ENCODE assay signal across 12 cellular contexts in the genomic region with DNA sequence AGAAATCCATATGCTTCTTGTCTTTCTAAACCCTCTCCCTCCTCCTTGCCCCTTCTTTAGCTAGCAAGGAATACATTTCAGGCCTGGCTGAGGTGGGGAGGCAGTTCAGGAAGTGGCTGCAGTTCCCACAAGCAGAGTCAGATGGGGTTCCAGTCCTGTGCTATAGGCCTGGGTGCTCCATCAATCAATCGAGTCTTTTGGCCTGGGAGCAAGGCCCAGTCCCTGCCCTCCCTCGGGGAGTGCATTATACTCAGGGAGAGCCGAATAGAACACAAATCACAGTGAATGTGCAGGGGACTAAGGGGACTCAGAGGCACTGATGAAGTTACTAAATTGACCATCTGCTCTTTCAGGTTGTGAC. TPM values are rescaled to one million over a fixed set of nuclear protein-coding genes. Genes with fewer than 3 reads are reported as not detected.
A peak's percentile ranks its signal among the peaks of the same experiment; 100 is the strongest.
DNase-seq lines count a peak whose midpoint lies in the region; ATAC-seq and TF ChIP-seq lines count a peak whose summit lies in the region.
"Had no signal": no experiment of that assay in that cellular context is flagged by ENCODE, and none has a peak within 500 bp of the region (broad histone marks: within the 10 kb centered on the region; RNA-seq: fewer than 3 reads in every experiment).

No MANE protein-coding gene starts in this region.

- peak; percentile 68 for DNase-seq in activated CD4-positive, alpha-beta T cell treated with anti-CD3 and anti-CD28 coated beads, Interleukin-2, amount 10 ng/mL, durations not matched to agents 24 days and 14 days
- DNase-seq in activated CD4-positive, alpha-beta T cell treated with anti-CD3 and anti-CD28 coated beads for 48 hours = no peak
- peak in 1 of 2 experiments; percentile 37 for DNase-seq in HL-60 (ENCODE audit: low read depth in 1 of 2, low spot score in 1 of 2)
- DNase-seq in NCI-H146 treated with DMSO at 0.1 percent for 48 hours (lab: John Stamatoyannopoulos, UW; ENCODE audit: unreplicated experiment) = no peak
- no peak for DNase-seq in NCI-H128 (lab: John Stamatoyannopoulos, UW; ENCODE audit: unreplicated experiment)
- DNase-seq: activated CD4-positive, alpha-beta T cell treated with anti-CD3 and anti-CD28 coated beads, Interleukin-2, amount 50 U/mL, for 1 hour had no signal

- no peaks in the 10 kb centered on the region for H3K9me3 Mint-ChIP-seq in activated CD4-positive, alpha-beta T cell treated with anti-CD3 and anti-CD28 coated beads, Interleukin-2, amount 10 ng/mL, durations not matched to agents 24 days and 14 days
- no peaks in the 10 kb centered on the region for H3K9me3 Mint-ChIP-seq in activated T-helper 17 cell treated with anti-CD3 and anti-CD28 coated beads, Interleukin-2, amount 50 U/mL, for 72 hours

- H3K36me3 Mint-ChIP-seq in activated CD4-positive, alpha-beta T cell treated with anti-CD3 and anti-CD28 coated beads, Interleukin-2, amount 10 ng/mL, durations not matched to agents 24 days and 14 days (ENCODE audit: low read depth) = no peaks in the 10 kb centered on the region
- H3K36me3 Mint-ChIP-seq in activated T-helper 17 cell treated with anti-CD3 and anti-CD28 coated beads, Interleukin-2, amount 50 U/mL, for 72 hours (ENCODE audit: low read depth) = no peaks in the 10 kb centered on the region

- peak overlapping the region; percentile 75 for H3K27ac ChIP-seq in HL-60 (replicated peaks)
- H3K27ac ChIP-seq in neutrophil = peak overlapping the region; percentile 20
- H3K27ac ChIP-seq: esophagus muscularis mucosa, suprapubic skin had no signal

- H3K4me3 Mint-ChIP-seq in activated CD4-positive, alpha-beta T cell treated with anti-CD3 and anti-CD28 coated beads, Interleukin-2, amount 10 ng/mL, durations not matched to agents 24 days and 14 days = peak overlapping the region; percentile 68
- H3K4me3 Mint-ChIP-seq in activated T-helper 17 cell treated with anti-CD3 and anti-CD28 coated beads, Interleukin-2, amount 50 U/mL, for 72 hours = peak overlapping the region; percentile 31

- no peaks in the 10 kb centered on the region for H3K27me3 Mint-ChIP-seq in activated CD4-positive, alpha-beta T cell treated with anti-CD3 and anti-CD28 coated beads, Interleukin-2, amount 10 ng/mL, durations not matched to agents 24 days and 14 days
- H3K27me3 Mint-ChIP-seq in activated T-helper 17 cell treated with anti-CD3 and anti-CD28 coated beads, Interleukin-2, amount 50 U/mL, for 72 hours = no peaks in the 10 kb centered on the region

- H3K27ac Mint-ChIP-seq in activated CD4-positive, alpha-beta T cell treated with anti-CD3 and anti-CD28 coated beads, Interleukin-2, amount 10 ng/mL, durations not matched to agents 24 days and 14 days = peak overlapping the region; percentile 80
- H3K27ac Mint-ChIP-seq in activated T-helper 17 cell treated with anti-CD3 and anti-CD28 coated beads, Interleukin-2, amount 50 U/mL, for 72 hours = no peak overlapping the region
- H3K27ac Mint-ChIP-seq: progenitor cell of endocrine pancreas had no signal

- peaks cover 38 to 49% of the 10 kb centered on the region in 2 experiments for H3K4me1 ChIP-seq in neutrophil (ENCODE audit: control insufficient read depth in 1 of 2, insufficient read depth in 1 of 2, low read depth in 1 of 2, low read length in 1 of 2)

- no peaks in the 10 kb centered on the region for H3K9me3 ChIP-seq in neutrophil
- H3K9me3 ChIP-seq: esophagus muscularis mucosa, suprapubic skin had no signal

- TF ChIP-seq CTCF in HL-60 (IDR thresholded peaks at IDR 0.05; ENCODE audit: insufficient read depth, low read length) = no peak
- TF ChIP-seq CTCF in neutrophil (IDR thresholded peaks at IDR 0.05) = no peak

- H3K4me3 ChIP-seq in HL-60 (replicated peaks; ENCODE audit: insufficient read depth, low read length) (no peak overlapping the region), neutrophil (ENCODE audit: low read depth in 1 of 2, low read length in 1 of 2) (no peak overlapping the region)
- H3K4me3 ChIP-seq: esophagus muscularis mucosa, suprapubic skin had no signal

- ATAC-seq in activated T-helper 17 cell treated with anti-CD3 and anti-CD28 coated beads, Interleukin-2, amount 50 U/mL, for 72 hours (replicated peaks) = no peak
- ATAC-seq in GM21576 (IDR thresholded peaks at IDR 0.05; ENCODE audit: unreplicated experiment) = no peak

- H3K27me3 ChIP-seq in HL-60 (ENCODE audit: insufficient read depth, poor library complexity, severe bottlenecking) (no peaks in the 10 kb centered on the region), neutrophil (no peaks in the 10 kb centered on the region)
- H3K27me3 ChIP-seq: esophagus muscularis mucosa, suprapubic skin had no signal

- H3K4me1 Mint-ChIP-seq in activated CD4-positive, alpha-beta T cell treated with anti-CD3 and anti-CD28 coated beads, Interleukin-2, amount 10 ng/mL, durations not matched to agents 24 days and 14 days = peaks cover 58% of the 10 kb centered on the region
- H3K4me1 Mint-ChIP-seq in activated T-helper 17 cell treated with anti-CD3 and anti-CD28 coated beads, Interleukin-2, amount 50 U/mL, for 72 hours = peaks cover 18% of the 10 kb centered on the region

- H3K36me3 ChIP-seq in neutrophil = no peaks in the 10 kb centered on the region
- H3K36me3 ChIP-seq: esophagus muscularis mucosa, suprapubic skin had no signal

- intact Hi-C loops in activated CD4-positive, alpha-beta T cell treated with anti-CD3 and anti-CD28 coated beads, Interleukin-2, amount 10 ng/mL, durations not matched to agents 24 days and 14 days (cut with micrococcal nuclease) = loop anchor here (1.0 to 5.0 kb wide), 9 partner anchors 21 to 281 kb away; a partner anchor contains a TSS

RNA-seq across cellular contexts. Expression of a gene that starts 58.0 kb away (rescaled TPM):
- total RNA-seq in activated CD4-positive, alpha-beta T cell treated with anti-CD3 and anti-CD28 coated beads, Interleukin-2, amount 10 ng/mL, durations not matched to agents 24 days and 14 days = 69.8 and 78.3 TPM in 2 replicates
- total RNA-seq in activated T-helper 17 cell treated with anti-CD3 and anti-CD28 coated beads, Interleukin-2, amount 50 U/mL, for 72 hours = 10 to 100 TPM; 55.2 to 56.7 TPM
